ENCODE assay signal across 1 cellular context in the genomic region with DNA sequence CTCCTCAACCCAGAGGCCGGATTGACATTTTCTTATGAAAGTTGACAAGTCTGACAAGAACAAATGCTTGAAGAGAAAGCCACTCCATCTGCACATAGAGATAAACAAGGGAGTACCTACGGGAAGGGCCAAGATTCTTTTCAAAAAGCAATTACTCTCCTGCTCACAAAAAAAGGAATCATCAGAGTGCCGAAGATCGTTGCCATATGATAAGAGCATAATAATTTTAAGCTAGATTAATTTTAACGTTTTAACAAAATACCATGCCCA.
TF ChIP-seq lines count a peak whose summit lies in the region.

No MANE protein-coding gene starts in this region.

TF ChIP-seq in K562, 482 proteins besides CTCF, POLR2A, EP300 and RAD21 (continued from another document):
- no peak for TF ChIP-seq PBX2 (CRISPR knock-in tag; IDR thresholded peaks at IDR 0.05; ENCODE audit: low read depth)
- TF ChIP-seq PBX2 (tag; conservative IDR thresholded peaks at IDR 0.05; ENCODE audit: low read depth) = no peak
- TF ChIP-seq SAFB (IDR thresholded peaks at IDR 0.05; ENCODE audit: borderline replicate concordance, low read depth, low read length) = no peak
- no peak for TF ChIP-seq HDAC3 (IDR thresholded peaks at IDR 0.05; ENCODE audit: borderline replicate concordance, partially characterized antibody)
- TF ChIP-seq JUN (IDR thresholded peaks at IDR 0.05; ENCODE audit: borderline replicate concordance, low read depth, low read length) = no peak
- no peak for TF ChIP-seq JUN (CRISPR knock-in tag; IDR thresholded peaks at IDR 0.05; ENCODE audit: borderline replicate concordance)
- TF ChIP-seq, protein P1, sequence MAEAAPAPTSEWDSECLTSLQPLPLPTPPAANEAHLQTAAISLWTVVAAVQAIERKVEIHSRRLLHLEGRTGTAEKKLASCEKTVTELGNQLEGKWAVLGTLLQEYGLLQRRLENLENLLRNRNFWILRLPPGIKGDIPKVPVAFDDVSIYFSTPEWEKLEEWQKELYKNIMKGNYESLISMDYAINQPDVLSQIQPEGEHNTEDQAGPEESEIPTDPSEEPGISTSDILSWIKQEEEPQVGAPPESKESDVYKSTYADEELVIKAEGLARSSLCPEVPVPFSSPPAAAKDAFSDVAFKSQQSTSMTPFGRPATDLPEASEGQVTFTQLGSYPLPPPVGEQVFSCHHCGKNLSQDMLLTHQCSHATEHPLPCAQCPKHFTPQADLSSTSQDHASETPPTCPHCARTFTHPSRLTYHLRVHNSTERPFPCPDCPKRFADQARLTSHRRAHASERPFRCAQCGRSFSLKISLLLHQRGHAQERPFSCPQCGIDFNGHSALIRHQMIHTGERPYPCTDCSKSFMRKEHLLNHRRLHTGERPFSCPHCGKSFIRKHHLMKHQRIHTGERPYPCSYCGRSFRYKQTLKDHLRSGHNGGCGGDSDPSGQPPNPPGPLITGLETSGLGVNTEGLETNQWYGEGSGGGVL (CRISPR knock-in tag; IDR thresholded peaks at IDR 0.05) = no peak
- TF ChIP-seq NFIC (IDR thresholded peaks at IDR 0.05) = no peak
- TF ChIP-seq SMARCA4 (IDR thresholded peaks at IDR 0.05) = peak; percentile 25; the same call in 1 of the 2 replicates
- no peak for TF ChIP-seq CTBP1 (IDR thresholded peaks at IDR 0.05; ENCODE audit: borderline replicate concordance)
- TF ChIP-seq, protein P2, sequence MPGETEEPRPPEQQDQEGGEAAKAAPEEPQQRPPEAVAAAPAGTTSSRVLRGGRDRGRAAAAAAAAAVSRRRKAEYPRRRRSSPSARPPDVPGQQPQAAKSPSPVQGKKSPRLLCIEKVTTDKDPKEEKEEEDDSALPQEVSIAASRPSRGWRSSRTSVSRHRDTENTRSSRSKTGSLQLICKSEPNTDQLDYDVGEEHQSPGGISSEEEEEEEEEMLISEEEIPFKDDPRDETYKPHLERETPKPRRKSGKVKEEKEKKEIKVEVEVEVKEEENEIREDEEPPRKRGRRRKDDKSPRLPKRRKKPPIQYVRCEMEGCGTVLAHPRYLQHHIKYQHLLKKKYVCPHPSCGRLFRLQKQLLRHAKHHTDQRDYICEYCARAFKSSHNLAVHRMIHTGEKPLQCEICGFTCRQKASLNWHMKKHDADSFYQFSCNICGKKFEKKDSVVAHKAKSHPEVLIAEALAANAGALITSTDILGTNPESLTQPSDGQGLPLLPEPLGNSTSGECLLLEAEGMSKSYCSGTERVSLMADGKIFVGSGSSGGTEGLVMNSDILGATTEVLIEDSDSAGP (CRISPR knock-in tag; IDR thresholded peaks at IDR 0.05) = no peak
TF ChIP-seq in K562: peak in this region for 10.
